ENCODE assay signal across 1 cellular context in the genomic region with DNA sequence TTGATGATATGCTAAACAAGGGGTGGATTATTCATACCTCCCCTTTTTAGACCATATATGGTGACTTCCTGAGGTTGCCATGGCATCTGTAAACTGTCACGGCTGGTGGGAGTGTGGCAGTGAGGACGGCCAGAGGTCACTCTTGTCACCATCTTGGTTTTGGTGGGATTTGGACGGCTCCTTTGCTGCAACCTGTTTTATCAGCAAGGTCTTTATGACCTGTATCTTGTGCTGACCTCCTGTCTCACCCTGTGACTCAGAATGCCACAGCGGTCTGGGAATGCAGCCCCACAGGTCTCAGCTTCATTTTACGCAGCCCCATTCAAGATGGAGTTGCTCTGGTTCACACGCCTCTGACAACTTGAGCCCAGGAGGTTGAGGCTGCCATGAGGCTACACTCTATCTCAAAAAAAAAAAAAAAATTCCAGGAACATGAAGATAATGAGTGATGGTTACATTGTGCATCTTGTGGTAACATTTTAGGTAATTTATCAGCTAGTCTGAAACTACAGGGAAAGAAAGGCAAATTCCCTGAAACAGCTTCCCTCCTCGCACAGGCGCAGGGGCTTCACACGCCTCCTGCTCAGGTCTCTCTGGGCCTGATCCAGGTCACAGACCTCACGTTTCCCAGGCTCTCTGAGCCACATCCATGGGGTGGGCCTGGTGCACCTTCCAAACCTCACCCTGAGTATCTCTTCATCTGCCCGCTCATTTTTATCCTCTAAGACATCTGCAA.
TF ChIP-seq lines count a peak whose summit lies in the region.

No MANE protein-coding gene starts in this region.

TF ChIP-seq in K562, 482 proteins besides CTCF, POLR2A, EP300 and RAD21 (continued from another document and continues in another):
- TF ChIP-seq LCOR (CRISPR knock-in tag; IDR thresholded peaks at IDR 0.05) (no peak), TAF7 (tag; IDR thresholded peaks at IDR 0.05) (peak; percentile 98), SETDB1 (IDR thresholded peaks at IDR 0.05; ENCODE audit: low read length) (no peak), PCBP2 (IDR thresholded peaks at IDR 0.05; ENCODE audit: low read depth, low read length, poor library complexity, severe bottlenecking) (no peak), DMBX1 (CRISPR knock-in tag; IDR thresholded peaks at IDR 0.05; ENCODE audit: borderline replicate concordance) (peak; percentile 100), KAT8 (IDR thresholded peaks at IDR 0.05; ENCODE audit: low read depth) (no peak), SIX5 (IDR thresholded peaks at IDR 0.05; ENCODE audit: borderline replicate concordance in 1 of 2, insufficient read depth in 1 of 2, low read depth in 1 of 2, low read length in 2 of 2) (no peak), SRSF7 (optimal IDR thresholded peaks at IDR 0.05; ENCODE audit: low read depth, low read length) (no peak), HDAC8 (tag; IDR thresholded peaks at IDR 0.05) (peak; percentile 100), ZNF586 (CRISPR knock-in tag; conservative IDR thresholded peaks at IDR 0.05) (peak; percentile 84), PTBP1 (IDR thresholded peaks at IDR 0.05; ENCODE audit: low read depth, low read length) (no peak), BCL6 (CRISPR knock-in tag; IDR thresholded peaks at IDR 0.05) (peak; percentile 98), CAMTA2 (CRISPR knock-in tag; conservative IDR thresholded peaks at IDR 0.05) (peak; percentile 96), STAG1 (CRISPR knock-in tag; IDR thresholded peaks at IDR 0.05; ENCODE audit: borderline replicate concordance) (no peak), ETS2 (tag; IDR thresholded peaks at IDR 0.05; ENCODE audit: borderline replicate concordance, poor library complexity, severe bottlenecking) (peak; percentile 96), CBX1 (IDR thresholded peaks at IDR 0.05; ENCODE audit: low read depth) (no peak), SLC30A9 (CRISPR knock-in tag; IDR thresholded peaks at IDR 0.05) (peak; percentile 89; the same call in 1 of the 2 replicates), NFATC3 (IDR thresholded peaks at IDR 0.05) (no peak), NR4A1 (CRISPR knock-in tag; IDR thresholded peaks at IDR 0.05) (peak; percentile 99), NR4A1 (tag; IDR thresholded peaks at IDR 0.05) (peak; percentile 100), NEUROD1 (IDR thresholded peaks at IDR 0.05; ENCODE audit: borderline replicate concordance, low read depth, low read length, partially characterized antibody) (no peak), ZNF589 (CRISPR knock-in tag; IDR thresholded peaks at IDR 0.05; ENCODE audit: low read depth) (peak; percentile 100), ZNF57 (CRISPR knock-in tag; IDR thresholded peaks at IDR 0.05) (peak; percentile 93), RFX7 (CRISPR knock-in tag; IDR thresholded peaks at IDR 0.05) (peak; percentile 94), CREM (IDR thresholded peaks at IDR 0.05; ENCODE audit: low read depth) (peak; percentile 17; the same call in 1 of the 2 replicates), TBP (optimal IDR thresholded peaks at IDR 0.05; ENCODE audit: low read depth, low read length) (no peak), ZNF41 (CRISPR knock-in tag; conservative IDR thresholded peaks at IDR 0.05) (peak; percentile 99), HOXB6 (CRISPR knock-in tag; IDR thresholded peaks at IDR 0.05; ENCODE audit: borderline replicate concordance) (peak; percentile 81; the same call in 1 of the 2 replicates), MEF2D (tag; conservative IDR thresholded peaks at IDR 0.05; ENCODE audit: low read depth) (peak; percentile 99), ZNF174 (CRISPR knock-in tag; IDR thresholded peaks at IDR 0.05) (peak; percentile 93), NCOA2 (IDR thresholded peaks at IDR 0.05; ENCODE audit: partially characterized antibody in 2 of 2) (no peak), HEY1 (CRISPR knock-in tag; IDR thresholded peaks at IDR 0.05; ENCODE audit: borderline replicate concordance) (peak; percentile 91), CBFA2T2 (conservative IDR thresholded peaks at IDR 0.05) (peak; percentile 27; the same call in 1 of the 2 replicates), ZNF311 (CRISPR knock-in tag; IDR thresholded peaks at IDR 0.05) (peak; percentile 97), PHF20 (IDR thresholded peaks at IDR 0.05; ENCODE audit: partially characterized antibody) (no peak), U2AF2 (optimal IDR thresholded peaks at IDR 0.05; ENCODE audit: low read depth, low read length) (no peak), RFX5 (IDR thresholded peaks at IDR 0.05; ENCODE audit: low read depth, low read length) (no peak), ZBTB1 (CRISPR knock-in tag; IDR thresholded peaks at IDR 0.05; ENCODE audit: borderline replicate concordance, low read depth) (no peak), SAFB2 (IDR thresholded peaks at IDR 0.05; ENCODE audit: borderline replicate concordance, low read depth, low read length, severe bottlenecking) (no peak), ZBTB7A (IDR thresholded peaks at IDR 0.05; ENCODE audit: borderline replicate concordance, control insufficient read depth, low read depth, low read length) (0 out of 2 replicates have a peak, but pooled peaks have one; percentile 15), MECOM (CRISPR knock-in tag; IDR thresholded peaks at IDR 0.05) (peak; percentile 98), KAT2B (IDR thresholded peaks at IDR 0.05; ENCODE audit: low read depth, low read length) (no peak), TAL1 (IDR thresholded peaks at IDR 0.05) (no peak), ESRRB (CRISPR knock-in tag; IDR thresholded peaks at IDR 0.05; ENCODE audit: borderline replicate concordance) (peak; percentile 79), ZNF707 (CRISPR knock-in tag; conservative IDR thresholded peaks at IDR 0.05) (peak; percentile 86)
- TF ChIP-seq, protein P1, sequence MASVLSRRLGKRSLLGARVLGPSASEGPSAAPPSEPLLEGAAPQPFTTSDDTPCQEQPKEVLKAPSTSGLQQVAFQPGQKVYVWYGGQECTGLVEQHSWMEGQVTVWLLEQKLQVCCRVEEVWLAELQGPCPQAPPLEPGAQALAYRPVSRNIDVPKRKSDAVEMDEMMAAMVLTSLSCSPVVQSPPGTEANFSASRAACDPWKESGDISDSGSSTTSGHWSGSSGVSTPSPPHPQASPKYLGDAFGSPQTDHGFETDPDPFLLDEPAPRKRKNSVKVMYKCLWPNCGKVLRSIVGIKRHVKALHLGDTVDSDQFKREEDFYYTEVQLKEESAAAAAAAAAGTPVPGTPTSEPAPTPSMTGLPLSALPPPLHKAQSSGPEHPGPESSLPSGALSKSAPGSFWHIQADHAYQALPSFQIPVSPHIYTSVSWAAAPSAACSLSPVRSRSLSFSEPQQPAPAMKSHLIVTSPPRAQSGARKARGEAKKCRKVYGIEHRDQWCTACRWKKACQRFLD (CRISPR knock-in tag; IDR thresholded peaks at IDR 0.05), result peak; percentile 100
- TF ChIP-seq, protein P2, sequence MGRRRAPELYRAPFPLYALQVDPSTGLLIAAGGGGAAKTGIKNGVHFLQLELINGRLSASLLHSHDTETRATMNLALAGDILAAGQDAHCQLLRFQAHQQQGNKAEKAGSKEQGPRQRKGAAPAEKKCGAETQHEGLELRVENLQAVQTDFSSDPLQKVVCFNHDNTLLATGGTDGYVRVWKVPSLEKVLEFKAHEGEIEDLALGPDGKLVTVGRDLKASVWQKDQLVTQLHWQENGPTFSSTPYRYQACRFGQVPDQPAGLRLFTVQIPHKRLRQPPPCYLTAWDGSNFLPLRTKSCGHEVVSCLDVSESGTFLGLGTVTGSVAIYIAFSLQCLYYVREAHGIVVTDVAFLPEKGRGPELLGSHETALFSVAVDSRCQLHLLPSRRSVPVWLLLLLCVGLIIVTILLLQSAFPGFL (CRISPR knock-in tag; IDR thresholded peaks at IDR 0.05), result no peak
- TF ChIP-seq, protein P3, sequence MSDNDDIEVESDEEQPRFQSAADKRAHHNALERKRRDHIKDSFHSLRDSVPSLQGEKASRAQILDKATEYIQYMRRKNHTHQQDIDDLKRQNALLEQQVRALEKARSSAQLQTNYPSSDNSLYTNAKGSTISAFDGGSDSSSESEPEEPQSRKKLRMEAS (CRISPR knock-in tag; IDR thresholded peaks at IDR 0.05), result peak; percentile 28; the same call in 1 of the 2 replicates
- TF ChIP-seq, protein P4, sequence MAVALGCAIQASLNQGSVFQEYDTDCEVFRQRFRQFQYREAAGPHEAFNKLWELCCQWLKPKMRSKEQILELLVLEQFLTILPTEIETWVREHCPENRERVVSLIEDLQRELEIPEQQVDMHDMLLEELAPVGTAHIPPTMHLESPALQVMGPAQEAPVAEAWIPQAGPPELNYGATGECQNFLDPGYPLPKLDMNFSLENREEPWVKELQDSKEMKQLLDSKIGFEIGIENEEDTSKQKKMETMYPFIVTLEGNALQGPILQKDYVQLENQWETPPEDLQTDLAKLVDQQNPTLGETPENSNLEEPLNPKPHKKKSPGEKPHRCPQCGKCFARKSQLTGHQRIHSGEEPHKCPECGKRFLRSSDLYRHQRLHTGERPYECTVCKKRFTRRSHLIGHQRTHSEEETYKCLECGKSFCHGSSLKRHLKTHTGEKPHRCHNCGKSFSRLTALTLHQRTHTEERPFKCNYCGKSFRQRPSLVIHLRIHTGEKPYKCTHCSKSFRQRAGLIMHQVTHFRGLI (CRISPR knock-in tag; IDR thresholded peaks at IDR 0.05), result peak; percentile 98
- TF ChIP-seq, protein P5, sequence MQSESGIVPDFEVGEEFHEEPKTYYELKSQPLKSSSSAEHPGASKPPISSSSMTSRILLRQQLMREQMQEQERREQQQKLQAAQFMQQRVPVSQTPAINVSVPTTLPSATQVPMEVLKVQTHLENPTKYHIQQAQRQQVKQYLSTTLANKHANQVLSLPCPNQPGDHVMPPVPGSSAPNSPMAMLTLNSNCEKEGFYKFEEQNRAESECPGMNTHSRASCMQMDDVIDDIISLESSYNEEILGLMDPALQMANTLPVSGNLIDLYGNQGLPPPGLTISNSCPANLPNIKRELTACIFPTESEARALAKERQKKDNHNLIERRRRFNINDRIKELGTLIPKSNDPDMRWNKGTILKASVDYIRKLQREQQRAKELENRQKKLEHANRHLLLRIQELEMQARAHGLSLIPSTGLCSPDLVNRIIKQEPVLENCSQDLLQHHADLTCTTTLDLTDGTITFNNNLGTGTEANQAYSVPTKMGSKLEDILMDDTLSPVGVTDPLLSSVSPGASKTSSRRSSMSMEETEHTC (IDR thresholded peaks at IDR 0.05), result no peak
- TF ChIP-seq, protein P6, sequence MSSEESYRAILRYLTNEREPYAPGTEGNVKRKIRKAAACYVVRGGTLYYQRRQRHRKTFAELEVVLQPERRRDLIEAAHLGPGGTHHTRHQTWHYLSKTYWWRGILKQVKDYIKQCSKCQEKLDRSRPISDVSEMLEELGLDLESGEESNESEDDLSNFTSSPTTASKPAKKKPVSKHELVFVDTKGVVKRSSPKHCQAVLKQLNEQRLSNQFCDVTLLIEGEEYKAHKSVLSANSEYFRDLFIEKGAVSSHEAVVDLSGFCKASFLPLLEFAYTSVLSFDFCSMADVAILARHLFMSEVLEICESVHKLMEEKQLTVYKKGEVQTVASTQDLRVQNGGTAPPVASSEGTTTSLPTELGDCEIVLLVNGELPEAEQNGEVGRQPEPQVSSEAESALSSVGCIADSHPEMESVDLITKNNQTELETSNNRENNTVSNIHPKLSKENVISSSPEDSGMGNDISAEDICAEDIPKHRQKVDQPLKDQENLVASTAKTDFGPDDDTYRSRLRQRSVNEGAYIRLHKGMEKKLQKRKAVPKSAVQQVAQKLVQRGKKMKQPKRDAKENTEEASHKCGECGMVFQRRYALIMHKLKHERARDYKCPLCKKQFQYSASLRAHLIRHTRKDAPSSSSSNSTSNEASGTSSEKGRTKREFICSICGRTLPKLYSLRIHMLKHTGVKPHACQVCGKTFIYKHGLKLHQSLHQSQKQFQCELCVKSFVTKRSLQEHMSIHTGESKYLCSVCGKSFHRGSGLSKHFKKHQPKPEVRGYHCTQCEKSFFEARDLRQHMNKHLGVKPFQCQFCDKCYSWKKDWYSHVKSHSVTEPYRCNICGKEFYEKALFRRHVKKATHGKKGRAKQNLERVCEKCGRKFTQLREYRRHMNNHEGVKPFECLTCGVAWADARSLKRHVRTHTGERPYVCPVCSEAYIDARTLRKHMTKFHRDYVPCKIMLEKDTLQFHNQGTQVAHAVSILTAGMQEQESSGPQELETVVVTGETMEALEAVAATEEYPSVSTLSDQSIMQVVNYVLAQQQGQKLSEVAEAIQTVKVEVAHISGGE (CRISPR knock-in tag; IDR thresholded peaks at IDR 0.05), result peak in 1 of 3 experiments; percentile 94; a peak in 2 of 6 replicates
- TF ChIP-seq, protein P7, sequence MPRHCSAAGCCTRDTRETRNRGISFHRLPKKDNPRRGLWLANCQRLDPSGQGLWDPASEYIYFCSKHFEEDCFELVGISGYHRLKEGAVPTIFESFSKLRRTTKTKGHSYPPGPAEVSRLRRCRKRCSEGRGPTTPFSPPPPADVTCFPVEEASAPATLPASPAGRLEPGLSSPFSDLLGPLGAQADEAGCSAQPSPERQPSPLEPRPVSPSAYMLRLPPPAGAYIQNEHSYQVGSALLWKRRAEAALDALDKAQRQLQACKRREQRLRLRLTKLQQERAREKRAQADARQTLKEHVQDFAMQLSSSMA (CRISPR knock-in tag; IDR thresholded peaks at IDR 0.05), result peak; percentile 84
- TF ChIP-seq, protein P8, sequence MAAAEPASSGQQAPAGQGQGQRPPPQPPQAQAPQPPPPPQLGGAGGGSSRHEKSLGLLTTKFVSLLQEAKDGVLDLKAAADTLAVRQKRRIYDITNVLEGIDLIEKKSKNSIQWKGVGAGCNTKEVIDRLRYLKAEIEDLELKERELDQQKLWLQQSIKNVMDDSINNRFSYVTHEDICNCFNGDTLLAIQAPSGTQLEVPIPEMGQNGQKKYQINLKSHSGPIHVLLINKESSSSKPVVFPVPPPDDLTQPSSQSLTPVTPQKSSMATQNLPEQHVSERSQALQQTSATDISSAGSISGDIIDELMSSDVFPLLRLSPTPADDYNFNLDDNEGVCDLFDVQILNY (CRISPR knock-in tag; IDR thresholded peaks at IDR 0.05), result no peak
- TF ChIP-seq, protein P9, sequence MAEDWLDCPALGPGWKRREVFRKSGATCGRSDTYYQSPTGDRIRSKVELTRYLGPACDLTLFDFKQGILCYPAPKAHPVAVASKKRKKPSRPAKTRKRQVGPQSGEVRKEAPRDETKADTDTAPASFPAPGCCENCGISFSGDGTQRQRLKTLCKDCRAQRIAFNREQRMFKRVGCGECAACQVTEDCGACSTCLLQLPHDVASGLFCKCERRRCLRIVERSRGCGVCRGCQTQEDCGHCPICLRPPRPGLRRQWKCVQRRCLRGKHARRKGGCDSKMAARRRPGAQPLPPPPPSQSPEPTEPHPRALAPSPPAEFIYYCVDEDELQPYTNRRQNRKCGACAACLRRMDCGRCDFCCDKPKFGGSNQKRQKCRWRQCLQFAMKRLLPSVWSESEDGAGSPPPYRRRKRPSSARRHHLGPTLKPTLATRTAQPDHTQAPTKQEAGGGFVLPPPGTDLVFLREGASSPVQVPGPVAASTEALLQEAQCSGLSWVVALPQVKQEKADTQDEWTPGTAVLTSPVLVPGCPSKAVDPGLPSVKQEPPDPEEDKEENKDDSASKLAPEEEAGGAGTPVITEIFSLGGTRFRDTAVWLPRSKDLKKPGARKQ (CRISPR knock-in tag; IDR thresholded peaks at IDR 0.05), result peak; percentile 87
- TF ChIP-seq, protein P10, sequence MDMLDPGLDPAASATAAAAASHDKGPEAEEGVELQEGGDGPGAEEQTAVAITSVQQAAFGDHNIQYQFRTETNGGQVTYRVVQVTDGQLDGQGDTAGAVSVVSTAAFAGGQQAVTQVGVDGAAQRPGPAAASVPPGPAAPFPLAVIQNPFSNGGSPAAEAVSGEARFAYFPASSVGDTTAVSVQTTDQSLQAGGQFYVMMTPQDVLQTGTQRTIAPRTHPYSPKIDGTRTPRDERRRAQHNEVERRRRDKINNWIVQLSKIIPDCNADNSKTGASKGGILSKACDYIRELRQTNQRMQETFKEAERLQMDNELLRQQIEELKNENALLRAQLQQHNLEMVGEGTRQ (CRISPR knock-in tag; IDR thresholded peaks at IDR 0.05), result no peak
